In the genomic region with DNA sequence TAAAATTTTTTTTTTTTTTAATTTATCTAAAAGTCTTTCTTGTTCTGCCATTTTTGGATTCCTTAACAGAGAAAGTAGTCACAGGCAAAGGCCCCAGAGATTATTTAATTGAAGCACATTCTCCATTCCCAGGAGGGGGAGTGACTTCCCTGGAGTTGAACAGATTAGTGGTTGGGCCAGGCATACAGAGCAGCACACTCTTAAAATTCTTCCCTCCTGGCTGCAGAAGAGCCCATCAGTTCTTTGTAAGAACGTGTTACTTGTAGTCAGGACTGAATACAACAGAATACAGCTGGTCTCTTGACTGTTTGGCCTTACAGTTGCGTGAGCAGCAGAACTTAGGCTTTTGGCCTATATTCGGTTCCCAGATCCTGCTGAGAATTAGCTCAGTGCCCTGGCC, we compare ENCODE assay signal across 8 cellular contexts. TPM values are rescaled to one million over a fixed set of nuclear protein-coding genes. Genes with fewer than 3 reads are reported as not detected.
DNase-seq lines count a peak whose midpoint lies in the region; ATAC-seq and TF ChIP-seq lines count a peak whose summit lies in the region.

No MANE protein-coding gene starts in this region.

- H3K9me3 ChIP-seq in ascending aorta, result no peaks in the 10 kb centered on the region
- no peaks in the 10 kb centered on the region for H3K9me3 ChIP-seq in tibial nerve

- peak overlapping the region; percentile 99 for H3K4me3 Mint-ChIP-seq in activated naive CD4-positive, alpha-beta T cell treated with anti-CD3 and anti-CD28 coated beads, Interleukin-2, amount 50 U/mL, for 24 hours

- no peaks in the 10 kb centered on the region for H3K9me3 Mint-ChIP-seq in activated naive CD4-positive, alpha-beta T cell treated with anti-CD3 and anti-CD28 coated beads, Interleukin-2, amount 50 U/mL, for 24 hours

- 5 to 11% methylated on average over 3 of the region's 3 CpGs for WGBS in tibial nerve, 2 donors

- H3K27me3 ChIP-seq in ascending aorta (no peaks in the 10 kb centered on the region), tibial nerve (no peaks in the 10 kb centered on the region)

- ATAC-seq in GM18907 (IDR thresholded peaks at IDR 0.05; ENCODE audit: unreplicated experiment) (no peak), HG03108 (IDR thresholded peaks at IDR 0.05; ENCODE audit: unreplicated experiment) (no peak), GM19467 (IDR thresholded peaks at IDR 0.05; ENCODE audit: unreplicated experiment) (no peak)

- TF ChIP-seq EP300 in tibial nerve (IDR thresholded peaks at IDR 0.05), result no peak

- H3K27ac ChIP-seq in ascending aorta, result peak overlapping the region; percentile 97 to 99
- peak overlapping the region; percentile 45 to 100 (median 98) for H3K27ac ChIP-seq in tibial nerve

- TF ChIP-seq POLR2A in tibial nerve (IDR thresholded peaks at IDR 0.05), result no peak

- no peaks in the 10 kb centered on the region for H3K27me3 Mint-ChIP-seq in activated naive CD4-positive, alpha-beta T cell treated with anti-CD3 and anti-CD28 coated beads, Interleukin-2, amount 50 U/mL, for 24 hours

- peak overlapping the region; percentile 86 to 96 for H3K4me3 ChIP-seq in ascending aorta
- H3K4me3 ChIP-seq in tibial nerve, result peak overlapping the region; percentile 82 to 98 (median 90)

- H3K36me3 ChIP-seq in ascending aorta, result no peaks in the 10 kb centered on the region
- no peaks in the 10 kb centered on the region for H3K36me3 ChIP-seq in tibial nerve

- intact Hi-C loops in ascending aorta (cut with DNase I), result loop anchor here (10.0 kb wide), 2 partner anchors 179 to 491 kb away; partner anchors contain the start of gene SHMT1

- peaks cover 68% of the 10 kb centered on the region for H3K4me1 Mint-ChIP-seq in activated naive CD4-positive, alpha-beta T cell treated with anti-CD3 and anti-CD28 coated beads, Interleukin-2, amount 50 U/mL, for 24 hours

- H3K36me3 Mint-ChIP-seq in activated naive CD4-positive, alpha-beta T cell treated with anti-CD3 and anti-CD28 coated beads, Interleukin-2, amount 50 U/mL, for 24 hours, result peaks cover 4% of the 10 kb centered on the region

- DNase-seq in activated naive CD4-positive, alpha-beta T cell treated with Interleukin-2 at 50 U/mL for 16 hours, result no peak
- no peak for DNase-seq in ascending aorta (ENCODE audit: low spot score in 2 of 2)
- DNase-seq in left kidney (ENCODE audit: low read depth, low spot score), result peak; percentile 44
- DNase-seq in tibial nerve (ENCODE audit: low spot score in 2 of 2), result no peak

- no peak for TF ChIP-seq CTCF in ascending aorta (IDR thresholded peaks at IDR 0.05)
- TF ChIP-seq CTCF in tibial nerve (IDR thresholded peaks at IDR 0.05), result no peak

- H3K4me1 ChIP-seq in ascending aorta, result peaks cover 24 to 40% of the 10 kb centered on the region in 2 donors
- H3K4me1 ChIP-seq in tibial nerve, result peaks cover 0 to 73% (median 56%) of the 10 kb centered on the region in 4 donors

- peak overlapping the region; percentile 95 for H3K27ac Mint-ChIP-seq in activated naive CD4-positive, alpha-beta T cell treated with anti-CD3 and anti-CD28 coated beads, Interleukin-2, amount 50 U/mL, for 24 hours

RNA-seq across cellular contexts. Expression of gene ALKBH5, which starts 1.8 kb away (rescaled TPM):
- 73.4 TPM for total RNA-seq in ascending aorta
- total RNA-seq in tibial nerve, result 100 to 1,000 TPM in 1 of 4 donors, 10 to 100 TPM in 3; 73.9 to 110 (median 93.6) TPM

RNA-seq across cellular contexts. Expression of gene LLGL1, which starts 40.0 kb away (rescaled TPM):
- total RNA-seq in ascending aorta, result 25.3 TPM
- 10 to 100 TPM; 20.9 to 30.2 (median 27.9) TPM for total RNA-seq in tibial nerve
